Comparison of ENCODE assay signal across 8 cellular contexts in the genomic region with DNA sequence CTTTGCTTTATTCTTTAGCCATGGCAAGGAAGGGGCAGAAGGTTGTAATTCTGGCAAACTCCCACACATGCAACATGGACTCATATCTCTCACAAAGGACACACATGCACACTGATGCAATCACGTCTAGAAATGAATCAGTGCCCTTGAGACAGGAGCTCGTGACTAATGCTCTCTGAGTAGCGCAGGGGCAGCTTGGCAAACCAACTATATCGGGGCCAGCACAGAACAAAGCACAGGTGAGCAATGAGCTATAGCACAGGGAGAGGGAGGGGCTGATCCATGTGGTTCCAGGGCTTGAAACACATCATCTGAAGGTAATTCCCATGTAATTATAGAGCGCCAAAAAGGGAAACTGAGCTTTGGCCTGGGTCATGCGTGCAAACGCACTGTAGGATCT.
DNase-seq lines count a peak whose midpoint lies in the region; ATAC-seq lines count a peak whose summit lies in the region.

No MANE protein-coding gene starts in this region.

- peak; percentile 76 for DNase-seq in SW480 (ENCODE audit: low spot score)
- peak; percentile 47 to 72 (median 67) for DNase-seq in stimulated activated CD4-positive, alpha-beta T cell treated with anti-CD3 and anti-CD28 coated beads, TNF-alpha, amount 100 ng/mL, for 48 hours (ENCODE audit: low read depth in 3 of 3)
- no peak for DNase-seq in HT-29 (ENCODE audit: low spot score)
- DNase-seq in KG1 (lab: John Stamatoyannopoulos, UW): no peak

- H3K27me3 ChIP-seq in ACC112 (ENCODE audit: insufficient read depth, low read length): no peaks in the 10 kb centered on the region

- H3K36me3 ChIP-seq in ACC112 (ENCODE audit: insufficient read depth, low read length): no peaks in the 10 kb centered on the region

- no peaks in the 10 kb centered on the region for H3K79me2 ChIP-seq in ACC112 (ENCODE audit: control insufficient read depth, insufficient read depth, low read length, unreplicated experiment)

- ATAC-seq in GM18868 (IDR thresholded peaks at IDR 0.05; ENCODE audit: unreplicated experiment) (peak; percentile 71), HG03045 (IDR thresholded peaks at IDR 0.05; ENCODE audit: unreplicated experiment) (peak; percentile 54), esophagus mucosa (peak; percentile 94)

- no peak overlapping the region for H2AFZ ChIP-seq in ACC112 (ENCODE audit: low read length, unreplicated experiment)

- no peak overlapping the region for H3K4me3 ChIP-seq in ACC112 (ENCODE audit: low read depth, low read length)

- peaks cover 60% of the 10 kb centered on the region for H3K4me1 ChIP-seq in ACC112 (ENCODE audit: control insufficient read depth, insufficient read depth, low read length, unreplicated experiment)

- peak overlapping the region; percentile 80 for H3K27ac ChIP-seq in ACC112 (ENCODE audit: low read depth, low read length)

Comparison
In these comparisons a context has a peak if more than half of its experiments do, and no peak if none do; other contexts are left out.
1. DNase-seq: peak in SW480 (single experiment) and stimulated activated CD4-positive, alpha-beta T cell treated with anti-CD3 and anti-CD28 coated beads, TNF-alpha, amount 100 ng/mL, for 48 hours (3 of 3); none in HT-29 (single experiment) and KG1 (single experiment).
2. Peak in every context shown above with its lines, with median percentiles within 50 percentile points of each other: ATAC-seq.